In genomic region chr2:34738691-34739090, GRCh38 we compare ENCODE assay signal across 14 cellular contexts.
DNase-seq lines count a peak whose midpoint lies in the region; ATAC-seq, FAIRE-seq and TF ChIP-seq lines count a peak whose summit lies in the region.
"Had no signal": no experiment of that assay in that cellular context is flagged by ENCODE, and none has a peak within 500 bp of the region (broad histone marks: within the 10 kb centered on the region; RNA-seq: fewer than 3 reads in every experiment).

No MANE protein-coding gene starts in this region.

- in situ Hi-C loops in GM23248 (cut with MboI): no loop called here

- POLR2A ChIA-PET in PC-9 (lab: Charles Lee; ENCODE audit: unreplicated experiment): no interaction called here

- H3K9ac ChIP-seq in GM23248: no peak overlapping the region

- H3K27me3 ChIP-seq in PC-9 (ENCODE audit: insufficient read depth, low read depth): no peaks in the 10 kb centered on the region
- H3K27me3 ChIP-seq in GM23248 (replicated peaks; ENCODE audit: insufficient read depth): no peaks in the 10 kb centered on the region

- H3K9me2 ChIP-seq in PC-9 (ENCODE audit: insufficient read depth) (no peaks in the 10 kb centered on the region), GM23248 (ENCODE audit: insufficient read depth) (no peaks in the 10 kb centered on the region)

- H4K20me1 ChIP-seq in PC-9 (ENCODE audit: insufficient read depth) (no peaks in the 10 kb centered on the region), GM23248 (ENCODE audit: insufficient read depth) (no peaks in the 10 kb centered on the region)

- H3F3A ChIP-seq in PC-9 (ENCODE audit: insufficient read depth, low read depth) (no peaks in the 10 kb centered on the region), GM23248 (ENCODE audit: insufficient read depth) (no peaks in the 10 kb centered on the region)

- no peak overlapping the region for H3K4me3 ChIP-seq in PC-9
- no peak overlapping the region for H3K4me3 ChIP-seq in GM23248

- TF ChIP-seq CTCF in 22Rv1 (IDR thresholded peaks at IDR 0.05) (peak; percentile 23), GM12873 (IDR thresholded peaks at IDR 0.05; ENCODE audit: insufficient read depth, low read depth, low read length, missing control alignments) (peak; percentile 41), PC-9 (conservative IDR thresholded peaks at IDR 0.05) (0 out of 2 replicates have a peak, but pooled peaks have one; percentile 14)

- WGBS in GM23248 (ENCODE audit: low coverage in 1 of 2, low lambda C conversion rate in 2 of 2, missing lambda C conversion rate in 2 of 2), 2 experiments: 3 to 7% methylated on average over 3 of the region's 3 CpGs

- H2AFZ ChIP-seq in PC-9 (no peak overlapping the region), GM23248 (no peak overlapping the region)

- H3K9me3 ChIP-seq in PC-9 (ENCODE audit: insufficient read depth, low read depth) (no peaks in the 10 kb centered on the region), GM23248 (ENCODE audit: low read depth) (no peaks in the 10 kb centered on the region)

- H3K4me2 ChIP-seq in PC-9 (no peak overlapping the region), GM23248 (ENCODE audit: unreplicated experiment) (no peak overlapping the region)

- H3K27ac ChIP-seq in 22Rv1 (no peak overlapping the region), PC-9 (no peak overlapping the region), GM23248 (no peak overlapping the region)

- no peak for ATAC-seq in GM21723 (IDR thresholded peaks at IDR 0.05; ENCODE audit: unreplicated experiment)
- no peak for ATAC-seq in HG02852 (IDR thresholded peaks at IDR 0.05; ENCODE audit: unreplicated experiment)
- ATAC-seq: stimulated activated effector memory CD8-positive, alpha-beta T cell treated with anti-CD3 and anti-CD28 coated beads, Interleukin-12 subunit alpha, Interleukin-12 subunit beta, amount 100 ng/mL, for 72 hours had no signal

- CTCF ChIA-PET in PC-9 (lab: Charles Lee): interaction anchor here (0.6 kb wide), 1 partner anchor 1419 kb away, joined by 3 read pairs; no protein-coding TSS in a partner anchor

- DNase-seq in PC-9 (no peak), iPS-NIHi11 (ENCODE audit: low spot score) (peak; percentile 29), GM23248 (no peak), RCC 7860 (ENCODE audit: low spot score) (no peak)
- DNase-seq: COR-L47; effector CD4-positive, alpha-beta T cell; mesenchymal stem cell had no signal

- intact Hi-C loops in PC-9 (cut with micrococcal nuclease; ENCODE audit: unreplicated experiment): no loop called here

- H3K36me3 ChIP-seq in PC-9 (ENCODE audit: low read depth): no peaks in the 10 kb centered on the region
- no peaks in the 10 kb centered on the region for H3K36me3 ChIP-seq in GM23248 (ENCODE audit: low read depth)

- BruUV-seq in PC-9 (replicated peaks; lab: Mats Ljungman, UMichigan): no TSS peak

- no peaks in the 10 kb centered on the region for H3K79me2 ChIP-seq in PC-9 (ENCODE audit: low read depth)
- no peaks in the 10 kb centered on the region for H3K79me2 ChIP-seq in GM23248 (ENCODE audit: insufficient read depth)

- FAIRE-seq in RCC 7860 (lab: Jason Lieb, UNC): no peak
- FAIRE-seq: HTR-8/SVneo, urothelium cell line had no signal

- H3K4me1 ChIP-seq in PC-9 (replicated peaks; ENCODE audit: insufficient read depth): no peaks in the 10 kb centered on the region
- H3K4me1 ChIP-seq in GM23248 (ENCODE audit: insufficient read depth): no peaks in the 10 kb centered on the region
